ENCODE assay signal across 12 cellular contexts in the genomic region with DNA sequence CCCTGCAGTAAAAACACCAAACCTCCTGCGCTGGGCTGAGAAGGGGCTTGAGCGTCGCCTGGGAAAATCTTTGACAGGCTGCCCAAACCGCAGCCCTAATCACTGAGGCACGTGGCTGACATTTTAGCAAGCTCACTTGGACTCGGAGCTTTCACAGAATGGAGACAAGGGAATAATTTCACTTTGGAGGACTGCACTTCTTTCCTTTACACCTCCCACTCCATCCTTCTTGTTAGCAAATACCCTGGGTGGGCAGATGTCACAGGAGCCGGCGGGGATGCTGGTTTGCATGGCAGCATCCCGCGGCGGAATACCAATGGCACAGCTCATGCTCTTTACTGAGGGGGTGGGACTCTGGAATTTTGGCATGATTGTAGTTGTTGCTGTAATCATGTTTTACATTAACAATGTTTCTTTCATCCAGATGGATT.
DNase-seq lines count a peak whose midpoint lies in the region; ATAC-seq and TF ChIP-seq lines count a peak whose summit lies in the region.
"Had no signal": no experiment of that assay in that cellular context is flagged by ENCODE, and none has a peak within 500 bp of the region (broad histone marks: within the 10 kb centered on the region; RNA-seq: fewer than 3 reads in every experiment).

No MANE protein-coding gene starts in this region.

- H3K4me1 Mint-ChIP-seq in nephron (peaks cover 54% of the 10 kb centered on the region), nephron progenitor cell (peaks cover 52% of the 10 kb centered on the region)

- H3K4me1 ChIP-seq in esophagus squamous epithelium (peaks cover 4 to 47% (median 12%) of the 10 kb centered on the region in 3 donors), aorta (ENCODE audit: control insufficient read depth in 1 of 2, insufficient read depth in 2 of 2, low read length in 2 of 2) (peaks cover 0 to 4% of the 10 kb centered on the region in 2 donors)

- intact Hi-C loops in esophagus squamous epithelium (cut with DNase I) (no loop called here), aorta (cut with DNase I) (no loop called here)

- no peaks in the 10 kb centered on the region for H3K27me3 ChIP-seq in esophagus squamous epithelium
- no peaks in the 10 kb centered on the region for H3K27me3 ChIP-seq in aorta (ENCODE audit: control insufficient read depth in 1 of 2, insufficient read depth in 2 of 2, low read length in 1 of 2)

- H3K9me3 Mint-ChIP-seq in nephron (peaks cover 7% of the 10 kb centered on the region), nephron progenitor cell (peaks cover 17% of the 10 kb centered on the region)

- WGBS in esophagus squamous epithelium, 2 donors, result 60 to 78% methylated on average over 11 of the region's 11 CpGs
- 28 to 31% methylated on average over 11 of the region's 11 CpGs for WGBS in aorta, 2 donors

- H3K27ac Mint-ChIP-seq in nephron (peak overlapping the region in 2 of 3 experiments; percentile 12 to 43), nephron progenitor cell (no peak overlapping the region)

- no peaks in the 10 kb centered on the region for H3K36me3 ChIP-seq in esophagus squamous epithelium
- H3K36me3 ChIP-seq in aorta (ENCODE audit: control insufficient read depth in 1 of 2, insufficient read depth in 2 of 2, low read length in 1 of 2), result no peaks in the 10 kb centered on the region

- H3K27me3 Mint-ChIP-seq in nephron (ENCODE audit: low read depth) (peaks cover 10% of the 10 kb centered on the region), nephron progenitor cell (ENCODE audit: low read depth, poor library complexity) (peaks cover 19% of the 10 kb centered on the region)

- peak; percentile 67 for ATAC-seq in aorta (ENCODE audit: low FRiP score)

- H3K9me3 ChIP-seq in esophagus squamous epithelium, result peaks cover 0 to 8% (median 0%) of the 10 kb centered on the region in 3 donors
- H3K9me3 ChIP-seq in aorta (ENCODE audit: control insufficient read depth, low read length), result peaks cover 2% of the 10 kb centered on the region

- TF ChIP-seq CTCF in esophagus squamous epithelium (IDR thresholded peaks at IDR 0.05), result no peak
- no peak for TF ChIP-seq CTCF in nephron (IDR thresholded peaks at IDR 0.05; ENCODE audit: unreplicated experiment in 3 of 3)
- no peak for TF ChIP-seq CTCF in nephron progenitor cell (IDR thresholded peaks at IDR 0.05)

- no peak overlapping the region for H3K4me3 Mint-ChIP-seq in nephron
- no peak overlapping the region for H3K4me3 Mint-ChIP-seq in nephron progenitor cell

- H3K27ac ChIP-seq in esophagus squamous epithelium, result peak overlapping the region; percentile 12 to 90 (median 54)
- H3K27ac ChIP-seq in aorta (ENCODE audit: low read depth in 1 of 2, low read length in 2 of 2), result no peak overlapping the region
- H3K27ac ChIP-seq: 22Rv1 had no signal

- TF ChIP-seq POLR2A in esophagus squamous epithelium (IDR thresholded peaks at IDR 0.05), result no peak

- H3K4me3 ChIP-seq in esophagus squamous epithelium (no peak overlapping the region), aorta (ENCODE audit: low read length in 2 of 2) (no peak overlapping the region)

- DNase-seq in DMS 273 (lab: John Stamatoyannopoulos, UW; ENCODE audit: unreplicated experiment), result peak; percentile 56
- no peak for DNase-seq in DMS 273 treated with DMSO at 0.1 percent for 48 hours (lab: John Stamatoyannopoulos, UW)
- DNase-seq in esophagus squamous epithelium (lab: John Stamatoyannopoulos, UW), result no peak
- no peak for DNase-seq in aorta
- DNase-seq in nephron progenitor cell, result no peak
- DNase-seq in hippocampal formation (lab: John Stamatoyannopoulos, UW), result no peak
- no peak for DNase-seq in hypothalamus (lab: John Stamatoyannopoulos, UW)
- DNase-seq: activated effector memory CD4-positive, alpha-beta T cell treated with Interleukin-2 at 50 U/mL for 16 hours; NCI-H2171; stimulated activated CD4-positive, alpha-beta T cell treated with anti-CD3 and anti-CD28 coated beads, Interleukin-2, amount 100 ng/mL, for 48 hours had no signal

- H3K36me3 Mint-ChIP-seq in nephron (ENCODE audit: low read depth) (peaks cover 5% of the 10 kb centered on the region), nephron progenitor cell (ENCODE audit: low read depth) (peaks cover 6% of the 10 kb centered on the region)

Comparison
In these comparisons a context has a peak if more than half of its experiments do, and no peak if none do; other contexts are left out.
1. H3K27ac ChIP-seq: peak in esophagus squamous epithelium (4 of 4); none in aorta (0 of 2).